Comparison of ENCODE assay signal across 1 cellular context in genomic region chr9:126472446-126472845, GRCh38.
TF ChIP-seq lines count a peak whose summit lies in the region.

No MANE protein-coding gene starts in this region.

TF ChIP-seq in neural cell, 6 proteins besides CTCF, POLR2A, EP300 and RAD21:
- TF ChIP-seq POLR2AphosphoS5 (IDR thresholded peaks at IDR 0.05) (peak; percentile 14), SMC3 (conservative IDR thresholded peaks at IDR 0.05; ENCODE audit: poor library complexity) (no peak)
TF ChIP-seq in neural cell: peak in this region for 1.
